In genomic region chr9:121844090-121844489, GRCh38 we compare ENCODE assay signal across 23 cellular contexts.
A peak's percentile ranks its signal among the peaks of the same experiment; 100 is the strongest.
DNase-seq lines count a peak whose midpoint lies in the region; ATAC-seq and TF ChIP-seq lines count a peak whose summit lies in the region.
"Had no signal": no experiment of that assay in that cellular context is flagged by ENCODE, and none has a peak within 500 bp of the region (broad histone marks: within the 10 kb centered on the region; RNA-seq: fewer than 3 reads in every experiment).

No MANE protein-coding gene starts in this region.

- dilution Hi-C loops in mammary epithelial cell (cut with HindIII; ENCODE audit: low sequenced_read_pairs) = no loop called here

- H3K36me3 ChIP-seq in osteoblast (ENCODE audit: insufficient read depth, low read length) = no peaks in the 10 kb centered on the region
- H3K36me3 ChIP-seq in WERI-Rb-1 = no peaks in the 10 kb centered on the region
- H3K36me3 ChIP-seq in mammary epithelial cell (ENCODE audit: insufficient read depth, low read length) = no peaks in the 10 kb centered on the region
- H3K36me3 ChIP-seq: sigmoid colon had no signal

- ATAC-seq in HG02642 (IDR thresholded peaks at IDR 0.05; ENCODE audit: poor library complexity, unreplicated experiment) = no peak
- ATAC-seq: activated CD8-positive, alpha-beta T cell treated with anti-CD3 and anti-CD28 coated beads for 36 hours; activated T-cell treated with anti-CD3 and anti-CD28 coated beads, Interleukin-2, amount 50 U/mL, for 4 hours; effector memory CD8-positive, alpha-beta T cell; foreskin keratinocyte; WTC11 had no signal

- H3K4me1 ChIP-seq in osteoblast (ENCODE audit: insufficient read depth, low read length) (peaks cover 26% of the 10 kb centered on the region), mammary epithelial cell (ENCODE audit: insufficient read depth, low read length) (no peaks in the 10 kb centered on the region)
- H3K4me1 ChIP-seq: foreskin keratinocyte had no signal

- intact Hi-C loops in mammary epithelial cell (cut with micrococcal nuclease) = no loop called here

- in situ Hi-C loops in mammary epithelial cell (cut with MboI; ENCODE audit: low sequenced_read_pairs in 2 of 2) = no loop called here

- 9% methylated on average over 2 of the region's 2 CpGs for WGBS in mammary epithelial cell (ENCODE audit: low coverage, missing lambda C conversion rate)

- H3K27ac ChIP-seq in osteoblast (ENCODE audit: low read depth, low read length) = peak overlapping the region; percentile 45
- H3K27ac ChIP-seq in WERI-Rb-1 = no peak overlapping the region
- H3K27ac ChIP-seq in mammary epithelial cell (ENCODE audit: insufficient read depth, low read depth, low read length) = no peak overlapping the region
- H3K27ac ChIP-seq: foreskin keratinocyte, sigmoid colon had no signal

- peak overlapping the region; percentile 20 for H3K4me2 ChIP-seq in osteoblast (ENCODE audit: insufficient read depth, low read length)
- no peak overlapping the region for H3K4me2 ChIP-seq in mammary epithelial cell (ENCODE audit: insufficient read depth, low read depth, low read length)

- no peak overlapping the region for H2AFZ ChIP-seq in osteoblast (ENCODE audit: low read length)
- H2AFZ ChIP-seq in mammary epithelial cell (ENCODE audit: low read depth, low read length) = no peak overlapping the region

- peak overlapping the region; percentile 9 for H3K27ac Mint-ChIP-seq in chondrocyte (ENCODE audit: unreplicated experiment)
- H3K27ac Mint-ChIP-seq: activated CD8-positive, alpha-beta T cell treated with anti-CD3 and anti-CD28 coated beads for 36 hours; activated naive CD8-positive, alpha-beta T cell treated with anti-CD3 and anti-CD28 coated beads for 36 hours; CD4-positive, alpha-beta T cell; effector memory CD8-positive, alpha-beta T cell; T-helper 1 cell treated with Interleukin-12 subunit alpha and Interleukin-12 subunit beta and Interleukin-4 antibody, amounts not matched to agents 30 μg/mL and 1 μg/mL, for 36 hours; type B pancreatic cell; WTC11 had no signal

- no peak for TF ChIP-seq CTCF in chondrocyte (IDR thresholded peaks at IDR 0.05)
- no peak for TF ChIP-seq CTCF in osteoblast (IDR thresholded peaks at IDR 0.05; ENCODE audit: extremely low read depth, low read depth, low read length)
- no peak for TF ChIP-seq CTCF in WERI-Rb-1 (IDR thresholded peaks at IDR 0.05; ENCODE audit: low read depth, low read length)
- no peak for TF ChIP-seq CTCF in mammary epithelial cell (conservative IDR thresholded peaks at IDR 0.05 in 1 of 2, IDR thresholded peaks at IDR 0.05 in 1 of 2; ENCODE audit: extremely low read depth in 1 of 2, insufficient read depth in 1 of 2, low read depth in 1 of 2, low read length in 2 of 2)

- no peak overlapping the region for H3K4me3 Mint-ChIP-seq in chondrocyte (ENCODE audit: unreplicated experiment)
- H3K4me3 Mint-ChIP-seq: activated CD8-positive, alpha-beta T cell treated with anti-CD3 and anti-CD28 coated beads for 36 hours; activated naive CD8-positive, alpha-beta T cell treated with anti-CD3 and anti-CD28 coated beads for 36 hours; activated T-cell treated with anti-CD3 and anti-CD28 coated beads, Interleukin-2, amount 50 U/mL, for 4 hours; CD4-positive, alpha-beta T cell; effector memory CD8-positive, alpha-beta T cell; T-helper 1 cell treated with Interleukin-12 subunit alpha and Interleukin-12 subunit beta and Interleukin-4 antibody, amounts not matched to agents 30 μg/mL and 1 μg/mL, for 36 hours; type B pancreatic cell; WTC11 had no signal

- peaks cover 2% of the 10 kb centered on the region for H3K27me3 ChIP-seq in osteoblast (ENCODE audit: insufficient read depth, low read length)
- no peaks in the 10 kb centered on the region for H3K27me3 ChIP-seq in WERI-Rb-1 (ENCODE audit: insufficient read depth, low read depth, severe bottlenecking)
- no peaks in the 10 kb centered on the region for H3K27me3 ChIP-seq in mammary epithelial cell (ENCODE audit: insufficient read depth, low read length)
- H3K27me3 ChIP-seq: foreskin keratinocyte, sigmoid colon had no signal

- H3K27me3 Mint-ChIP-seq in chondrocyte (ENCODE audit: low read depth) = no peaks in the 10 kb centered on the region
- H3K27me3 Mint-ChIP-seq: CD4-positive, alpha-beta T cell; effector memory CD8-positive, alpha-beta T cell; type B pancreatic cell had no signal

- no peak overlapping the region for H3K4me3 ChIP-seq in osteoblast (ENCODE audit: insufficient read depth, low read length)
- no peak overlapping the region for H3K4me3 ChIP-seq in WERI-Rb-1 (ENCODE audit: low read depth, low read length)
- H3K4me3 ChIP-seq in mammary epithelial cell (replicated peaks in 1 of 3; ENCODE audit: insufficient read depth in 1 of 3, low read depth in 2 of 3, low read length in 3 of 3) = no peak overlapping the region
- H3K4me3 ChIP-seq: sigmoid colon had no signal

- no peaks in the 10 kb centered on the region for H4K20me1 ChIP-seq in osteoblast (ENCODE audit: insufficient read depth, low read length)
- no peaks in the 10 kb centered on the region for H4K20me1 ChIP-seq in mammary epithelial cell (ENCODE audit: insufficient read depth, low read length)

- peaks cover 22% of the 10 kb centered on the region for H3K9me3 Mint-ChIP-seq in chondrocyte (ENCODE audit: low read depth)
- H3K9me3 Mint-ChIP-seq: effector memory CD8-positive, alpha-beta T cell had no signal

- peaks cover 18% of the 10 kb centered on the region for H3K4me1 Mint-ChIP-seq in chondrocyte (ENCODE audit: low read depth)

- BruUV-seq in mammary epithelial cell (replicated peaks; lab: Mats Ljungman, UMichigan) = no TSS peak

- no peaks in the 10 kb centered on the region for H3K9me3 ChIP-seq in osteoblast (ENCODE audit: low read depth, low read length)
- H3K9me3 ChIP-seq in WERI-Rb-1 (ENCODE audit: severe bottlenecking) = peaks cover 8% of the 10 kb centered on the region
- H3K9me3 ChIP-seq in mammary epithelial cell (replicated peaks; ENCODE audit: insufficient read depth, low read length) = no peaks in the 10 kb centered on the region
- H3K9me3 ChIP-seq: sigmoid colon had no signal

- DNase-seq in DMS153 treated with DMSO at 0.1 percent for 48 hours (lab: John Stamatoyannopoulos, UW; ENCODE audit: unreplicated experiment) = peak; percentile 14
- peak; percentile 82 for DNase-seq in NCI-H2029 (lab: John Stamatoyannopoulos, UW)
- no peak for DNase-seq in chondrocyte (ENCODE audit: low spot score)
- no peak for DNase-seq in osteoblast (ENCODE audit: insufficient read length, low spot score, missing footprints)
- DNase-seq in WERI-Rb-1 = no peak
- no peak for DNase-seq in mammary epithelial cell
- DNase-seq in NCI-H1436 (lab: John Stamatoyannopoulos, UW) = no peak
- DNase-seq: activated CD8-positive, alpha-beta T cell treated with anti-CD3 and anti-CD28 coated beads for 36 hours; activated naive CD8-positive, alpha-beta T cell treated with anti-CD3 and anti-CD28 coated beads for 36 hours; activated T-cell treated with anti-CD3 and anti-CD28 coated beads, Interleukin-2, amount 50 U/mL, for 4 hours; CD4-positive, alpha-beta T cell; DND-41; effector memory CD8-positive, alpha-beta T cell; foreskin keratinocyte; NCI-H1105 treated with DMSO at 0.1 percent for 48 hours; OCI-M1; SHP77 treated with DMSO at 0.1 percent for 48 hours; sigmoid colon; stimulated activated naive CD4-positive, alpha-beta T cell had no signal

- H3K36me3 Mint-ChIP-seq in chondrocyte (ENCODE audit: low read depth) = peaks cover 11% of the 10 kb centered on the region
- H3K36me3 Mint-ChIP-seq: type B pancreatic cell had no signal

- CTCF ChIA-PET in mammary epithelial cell (lab: Charles Lee; ENCODE audit: low non-redundant PET) = no interaction called here

- no peak overlapping the region for H3K9ac ChIP-seq in mammary epithelial cell (ENCODE audit: insufficient read depth, low read length)

- H3K79me2 ChIP-seq in osteoblast (ENCODE audit: insufficient read depth, low read length) (no peaks in the 10 kb centered on the region), mammary epithelial cell (ENCODE audit: insufficient read depth, low read length) (no peaks in the 10 kb centered on the region)

Comparison
In these comparisons a context has a peak if more than half of its experiments do, and no peak if none do; other contexts are left out.
1. DNase-seq: peak in DMS153 treated with DMSO at 0.1 percent for 48 hours (single experiment) and NCI-H2029 (single experiment); none in chondrocyte (single experiment), osteoblast (single experiment), WERI-Rb-1 (single experiment), mammary epithelial cell (single experiment) and NCI-H1436 (single experiment).